Comparison of ENCODE assay signal across 15 cellular contexts in genomic region chr11:79362821-79363220, GRCh38.
DNase-seq lines count a peak whose midpoint lies in the region; ATAC-seq and TF ChIP-seq lines count a peak whose summit lies in the region.
"Had no signal": no experiment of that assay in that cellular context is flagged by ENCODE, and none has a peak within 500 bp of the region (broad histone marks: within the 10 kb centered on the region; RNA-seq: fewer than 3 reads in every experiment).

No MANE protein-coding gene starts in this region.

- POLR2A ChIA-PET in RWPE1 (lab: Yijun Ruan, JAX; ENCODE audit: low non-redundant PET): no interaction called here
- POLR2A ChIA-PET in naive thymus-derived CD4-positive, alpha-beta T cell (lab: Charles Lee): no interaction called here
- POLR2A ChIA-PET in naive thymus-derived CD8-positive, alpha-beta T cell (lab: Charles Lee): no interaction called here

- peaks cover 0 to 2% (median 0%) of the 10 kb centered on the region in 11 donors for H3K9me3 Mint-ChIP-seq in naive thymus-derived CD4-positive, alpha-beta T cell
- H3K9me3 Mint-ChIP-seq in naive thymus-derived CD8-positive, alpha-beta T cell: peaks cover 0 to 8% (median 0%) of the 10 kb centered on the region in 9 donors
- H3K9me3 Mint-ChIP-seq: CD4-positive, alpha-beta memory T cell; HFFc6 had no signal

- peaks cover 0 to 12% (median 4%) of the 10 kb centered on the region in 5 donors for H3K27me3 Mint-ChIP-seq in naive thymus-derived CD4-positive, alpha-beta T cell
- peaks cover 0 to 19% (median 4%) of the 10 kb centered on the region in 5 donors for H3K27me3 Mint-ChIP-seq in naive thymus-derived CD8-positive, alpha-beta T cell
- H3K27me3 Mint-ChIP-seq: CD4-positive, alpha-beta memory T cell had no signal

- H3K4me3 Mint-ChIP-seq in naive thymus-derived CD4-positive, alpha-beta T cell: no peak overlapping the region
- no peak overlapping the region for H3K4me3 Mint-ChIP-seq in naive thymus-derived CD8-positive, alpha-beta T cell
- H3K4me3 Mint-ChIP-seq: CD4-positive, alpha-beta memory T cell; HFFc6 had no signal

- no peak overlapping the region for H3K4me3 ChIP-seq in H7 (ENCODE audit: insufficient read depth, low read depth, low read length)
- no peak overlapping the region for H3K4me3 ChIP-seq in naive thymus-derived CD4-positive, alpha-beta T cell (ENCODE audit: low read length)
- H3K4me3 ChIP-seq: GM12878 had no signal

- H3K36me3 Mint-ChIP-seq in naive thymus-derived CD4-positive, alpha-beta T cell: no peaks in the 10 kb centered on the region
- H3K36me3 Mint-ChIP-seq in naive thymus-derived CD8-positive, alpha-beta T cell: no peaks in the 10 kb centered on the region
- H3K36me3 Mint-ChIP-seq: CD4-positive, alpha-beta memory T cell had no signal

- no peaks in the 10 kb centered on the region for H3K36me3 ChIP-seq in H7 (replicated peaks; ENCODE audit: control insufficient read depth, insufficient read depth, low read length)
- no peaks in the 10 kb centered on the region for H3K36me3 ChIP-seq in naive thymus-derived CD4-positive, alpha-beta T cell (ENCODE audit: control insufficient read depth in 2 of 3, insufficient read depth in 3 of 3, low read length in 3 of 3)
- H3K36me3 ChIP-seq: BE2C had no signal

- H3K27me3 ChIP-seq in H7 (ENCODE audit: control insufficient read depth, insufficient read depth, low read length): no peaks in the 10 kb centered on the region
- H3K27me3 ChIP-seq in naive thymus-derived CD4-positive, alpha-beta T cell (ENCODE audit: control insufficient read depth in 2 of 2, insufficient read depth in 2 of 2, low read length in 2 of 2): no peaks in the 10 kb centered on the region
- H3K27me3 ChIP-seq: BE2C had no signal

- no peaks in the 10 kb centered on the region for H3K4me1 Mint-ChIP-seq in naive thymus-derived CD4-positive, alpha-beta T cell
- no peaks in the 10 kb centered on the region for H3K4me1 Mint-ChIP-seq in naive thymus-derived CD8-positive, alpha-beta T cell
- H3K4me1 Mint-ChIP-seq: CD4-positive, alpha-beta memory T cell had no signal

- H3K4me1 ChIP-seq in naive thymus-derived CD4-positive, alpha-beta T cell (ENCODE audit: control insufficient read depth in 2 of 2, insufficient read depth in 2 of 2, low read length in 2 of 2): no peaks in the 10 kb centered on the region
- H3K4me1 ChIP-seq: BE2C had no signal

- DNase-seq in RWPE1 (ENCODE audit: low spot score): peak; percentile 31
- DNase-seq in caudate nucleus (lab: John Stamatoyannopoulos, UW): no peak
- DNase-seq in kidney tubule cell (ENCODE audit: low spot score): peak; percentile 69
- DNase-seq in renal cortical epithelial cell (ENCODE audit: low read depth): peak; percentile 23
- DNase-seq in H7: no peak
- no peak for DNase-seq in naive thymus-derived CD4-positive, alpha-beta T cell
- no peak for DNase-seq in naive thymus-derived CD8-positive, alpha-beta T cell
- DNase-seq: BE2C; CD4-positive, alpha-beta memory T cell; DMS79; HCEC 1CT; HFFc6 had no signal

- no peaks in the 10 kb centered on the region for H3K9me3 ChIP-seq in naive thymus-derived CD4-positive, alpha-beta T cell (ENCODE audit: control insufficient read depth in 2 of 3, low read length in 3 of 3)
- H3K9me3 ChIP-seq: BE2C had no signal

- CTCF ChIA-PET in RWPE1 (lab: Yijun Ruan, JAX): no interaction called here
- CTCF ChIA-PET in naive thymus-derived CD4-positive, alpha-beta T cell (lab: Charles Lee): no interaction called here

- no peak for ATAC-seq in naive thymus-derived CD4-positive, alpha-beta T cell
- no peak for ATAC-seq in naive thymus-derived CD8-positive, alpha-beta T cell
- ATAC-seq: GM12878, HepG2 had no signal

- no peak overlapping the region for H3K27ac Mint-ChIP-seq in naive thymus-derived CD4-positive, alpha-beta T cell
- H3K27ac Mint-ChIP-seq in naive thymus-derived CD8-positive, alpha-beta T cell: no peak overlapping the region
- H3K27ac Mint-ChIP-seq: CD4-positive, alpha-beta memory T cell; HFFc6 had no signal

- H3K27ac ChIP-seq in RWPE1 (no peak overlapping the region), caudate nucleus (ENCODE audit: low read depth, low read length) (peak overlapping the region; percentile 45)
- H3K27ac ChIP-seq in naive thymus-derived CD4-positive, alpha-beta T cell (ENCODE audit: low read depth, low read length): no peak overlapping the region
- H3K27ac ChIP-seq: C4-2B had no signal

- intact Hi-C loops in naive thymus-derived CD4-positive, alpha-beta T cell (cut with micrococcal nuclease): no loop called here

- TF ChIP-seq CTCF in RWPE1 (conservative IDR thresholded peaks at IDR 0.05; ENCODE audit: low read depth): no peak

Comparison
In these comparisons a context has a peak if more than half of its experiments do, and no peak if none do; other contexts are left out.
1. DNase-seq: peak in RWPE1 (single experiment), kidney tubule cell (single experiment) and renal cortical epithelial cell (single experiment); none in caudate nucleus (0 of 61), H7 (single experiment), naive thymus-derived CD4-positive, alpha-beta T cell (0 of 9) and naive thymus-derived CD8-positive, alpha-beta T cell (0 of 10).